ENCODE assay signal across 8 cellular contexts in genomic region chr6:5559651-5560050, GRCh38.
"Had no signal": no experiment of that assay in that cellular context is flagged by ENCODE, and none has a peak within 500 bp of the region (broad histone marks: within the 10 kb centered on the region; RNA-seq: fewer than 3 reads in every experiment).

No MANE protein-coding gene starts in this region.

- ATAC-seq: HepG2, K562 had no signal

- H3K4me2 ChIP-seq: KMS-11 had no signal

- H3K4me3 ChIP-seq: K562 had no signal

- H3K9ac ChIP-seq: KMS-11 had no signal

- DNase-seq: IMR-90, KBM-7, KG1 had no signal

- FAIRE-seq: HepG2, HTR-8/SVneo, K562 had no signal

- H3K27ac ChIP-seq: HL-60, KMS-11 had no signal
